Comparison of ENCODE assay signal across 1 cellular context in the genomic region with DNA sequence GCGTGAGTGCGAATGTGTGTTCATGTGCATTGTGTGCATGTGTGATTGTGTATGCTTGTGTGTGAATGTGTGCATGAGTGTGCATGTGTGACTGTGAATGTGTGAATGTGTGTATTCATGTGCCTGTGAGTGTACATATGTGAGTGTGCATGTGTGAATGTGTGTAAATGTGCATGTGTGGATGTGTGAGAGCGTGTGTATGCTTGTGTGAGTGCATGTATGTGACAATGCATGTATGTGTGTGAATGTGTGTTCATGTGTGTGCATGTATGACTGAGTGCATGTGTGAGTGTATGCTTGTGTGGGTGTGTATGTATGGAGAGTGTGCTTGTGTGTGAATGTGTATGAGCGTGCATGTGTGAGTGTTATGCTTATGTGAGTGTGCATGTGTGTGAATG.
A peak's percentile ranks its signal among the peaks of the same experiment; 100 is the strongest.
TF ChIP-seq lines count a peak whose summit lies in the region.

No MANE protein-coding gene starts in this region.

TF ChIP-seq in GM12878, 131 proteins besides CTCF, POLR2A, EP300 and RAD21:
- TF ChIP-seq, protein P1, sequence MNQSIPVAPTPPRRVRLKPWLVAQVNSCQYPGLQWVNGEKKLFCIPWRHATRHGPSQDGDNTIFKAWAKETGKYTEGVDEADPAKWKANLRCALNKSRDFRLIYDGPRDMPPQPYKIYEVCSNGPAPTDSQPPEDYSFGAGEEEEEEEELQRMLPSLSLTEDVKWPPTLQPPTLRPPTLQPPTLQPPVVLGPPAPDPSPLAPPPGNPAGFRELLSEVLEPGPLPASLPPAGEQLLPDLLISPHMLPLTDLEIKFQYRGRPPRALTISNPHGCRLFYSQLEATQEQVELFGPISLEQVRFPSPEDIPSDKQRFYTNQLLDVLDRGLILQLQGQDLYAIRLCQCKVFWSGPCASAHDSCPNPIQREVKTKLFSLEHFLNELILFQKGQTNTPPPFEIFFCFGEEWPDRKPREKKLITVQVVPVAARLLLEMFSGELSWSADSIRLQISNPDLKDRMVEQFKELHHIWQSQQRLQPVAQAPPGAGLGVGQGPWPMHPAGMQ (IDR thresholded peaks at IDR 0.05; ENCODE audit: borderline replicate concordance) = 0 out of 2 replicates have a peak, but pooled peaks have one; percentile 14
- TF ChIP-seq, protein P2, sequence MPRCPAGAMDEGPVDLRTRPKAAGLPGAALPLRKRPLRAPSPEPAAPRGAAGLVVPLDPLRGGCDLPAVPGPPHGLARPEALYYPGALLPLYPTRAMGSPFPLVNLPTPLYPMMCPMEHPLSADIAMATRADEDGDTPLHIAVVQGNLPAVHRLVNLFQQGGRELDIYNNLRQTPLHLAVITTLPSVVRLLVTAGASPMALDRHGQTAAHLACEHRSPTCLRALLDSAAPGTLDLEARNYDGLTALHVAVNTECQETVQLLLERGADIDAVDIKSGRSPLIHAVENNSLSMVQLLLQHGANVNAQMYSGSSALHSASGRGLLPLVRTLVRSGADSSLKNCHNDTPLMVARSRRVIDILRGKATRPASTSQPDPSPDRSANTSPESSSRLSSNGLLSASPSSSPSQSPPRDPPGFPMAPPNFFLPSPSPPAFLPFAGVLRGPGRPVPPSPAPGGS (IDR thresholded peaks at IDR 0.05; ENCODE audit: borderline replicate concordance, insufficient read depth, low read depth, low read length, poor library complexity, severe bottlenecking) = peak; percentile 38
- no peak for TF ChIP-seq LARP7 (IDR thresholded peaks at IDR 0.05)
